Comparison of ENCODE assay signal across 1 cellular context in genomic region chr6:13980534-13980933, GRCh38.
A peak's percentile ranks its signal among the peaks of the same experiment; 100 is the strongest.
TF ChIP-seq lines count a peak whose summit lies in the region.

No MANE protein-coding gene starts in this region.

TF ChIP-seq in K562, 482 proteins besides CTCF, POLR2A, EP300 and RAD21 (continued from another document and continues in another):
- TF ChIP-seq JUND (IDR thresholded peaks at IDR 0.05; ENCODE audit: borderline replicate concordance, low read depth, low read length) = no peak
- TF ChIP-seq JUND (tag; IDR thresholded peaks at IDR 0.05; ENCODE audit: borderline replicate concordance, low read depth, low read length) = peak; percentile 52; the same call in 1 of the 3 replicates
- no peak for TF ChIP-seq TRIM24 (IDR thresholded peaks at IDR 0.05)
- no peak for TF ChIP-seq PHF20 (IDR thresholded peaks at IDR 0.05; ENCODE audit: partially characterized antibody)
- TF ChIP-seq ARHGAP35 (IDR thresholded peaks at IDR 0.05; ENCODE audit: partially characterized antibody) = no peak
- TF ChIP-seq NFIX (CRISPR knock-in tag; IDR thresholded peaks at IDR 0.05; ENCODE audit: low read depth) = no peak
- TF ChIP-seq NCOA4 (IDR thresholded peaks at IDR 0.05; ENCODE audit: partially characterized antibody) = no peak
- TF ChIP-seq ZNF436 (CRISPR knock-in tag; IDR thresholded peaks at IDR 0.05) = no peak
- peak; percentile 55; the same call in 1 of the 2 replicates for TF ChIP-seq ZEB2 (IDR thresholded peaks at IDR 0.05)
- TF ChIP-seq DMBX1 (CRISPR knock-in tag; IDR thresholded peaks at IDR 0.05; ENCODE audit: borderline replicate concordance) = 0 out of 2 replicates have a peak, but pooled peaks have one; percentile 11
- TF ChIP-seq ZNF717 (CRISPR knock-in tag; IDR thresholded peaks at IDR 0.05) = no peak
- no peak for TF ChIP-seq ETS1 (conservative IDR thresholded peaks at IDR 0.05; ENCODE audit: control insufficient read depth, low read depth, low read length)
- TF ChIP-seq HMG20A (CRISPR knock-in tag; conservative IDR thresholded peaks at IDR 0.05) = no peak
- TF ChIP-seq HBP1 (CRISPR knock-in tag; IDR thresholded peaks at IDR 0.05) = no peak
- no peak for TF ChIP-seq RBM39 (optimal IDR thresholded peaks at IDR 0.05; ENCODE audit: low read depth, low read length)
- TF ChIP-seq ZNF3 (CRISPR knock-in tag; IDR thresholded peaks at IDR 0.05) = no peak
- TF ChIP-seq RCOR1 (IDR thresholded peaks at IDR 0.05; ENCODE audit: borderline replicate concordance in 1 of 2, low read depth in 2 of 2, low read length in 2 of 2) = no peak
- TF ChIP-seq ZNF274 (IDR thresholded peaks at IDR 0.05; ENCODE audit: borderline replicate concordance, low read depth, low read length) = no peak
- TF ChIP-seq CREB3L1 (IDR thresholded peaks at IDR 0.05; ENCODE audit: borderline replicate concordance, low read depth) = no peak
- no peak for TF ChIP-seq KLF13 (tag; IDR thresholded peaks at IDR 0.05; ENCODE audit: borderline replicate concordance, low read depth)
- TF ChIP-seq CCNT2 (IDR thresholded peaks at IDR 0.05; ENCODE audit: borderline replicate concordance, extremely low read depth, insufficient read length, low read depth, low read length) = no peak
- TF ChIP-seq SRSF1 (IDR thresholded peaks at IDR 0.05; ENCODE audit: low read depth, low read length) = no peak
- no peak for TF ChIP-seq PCBP1 (IDR thresholded peaks at IDR 0.05; ENCODE audit: low read depth, low read length, poor library complexity, severe bottlenecking)
- TF ChIP-seq USF1 (CRISPR knock-in tag; IDR thresholded peaks at IDR 0.05) = no peak
- no peak for TF ChIP-seq ZNF175 (CRISPR knock-in tag; IDR thresholded peaks at IDR 0.05; ENCODE audit: low read depth)
- TF ChIP-seq GATAD2A (IDR thresholded peaks at IDR 0.05) = no peak
- no peak for TF ChIP-seq RBM14 (IDR thresholded peaks at IDR 0.05; ENCODE audit: borderline replicate concordance, insufficient read depth, low read depth, low read length)
- no peak for TF ChIP-seq STAT5B (CRISPR knock-in tag; IDR thresholded peaks at IDR 0.05)
- TF ChIP-seq KDM1A (IDR thresholded peaks at IDR 0.05) = 0 out of 4 replicates have a peak, but pooled peaks of 1 of the 2 experiments have one; percentile 5
- TF ChIP-seq SIRT6 (IDR thresholded peaks at IDR 0.05; ENCODE audit: low read depth, low read length) = no peak
- TF ChIP-seq ZNF584 (CRISPR knock-in tag; IDR thresholded peaks at IDR 0.05; ENCODE audit: low read depth) = no peak
- no peak for TF ChIP-seq BCL6 (CRISPR knock-in tag; IDR thresholded peaks at IDR 0.05)
- no peak for TF ChIP-seq ELF2 (CRISPR knock-in tag; IDR thresholded peaks at IDR 0.05)
- no peak for TF ChIP-seq DIDO1 (tag; IDR thresholded peaks at IDR 0.05; ENCODE audit: low read depth)
- no peak for TF ChIP-seq ESRRA (IDR thresholded peaks at IDR 0.05; ENCODE audit: borderline replicate concordance, low read depth)
- no peak for TF ChIP-seq RB1 (IDR thresholded peaks at IDR 0.05; ENCODE audit: low read depth)
- no peak for TF ChIP-seq ZNF449 (CRISPR knock-in tag; IDR thresholded peaks at IDR 0.05)
- no peak for TF ChIP-seq POLR2G (IDR thresholded peaks at IDR 0.05; ENCODE audit: low read depth, low read length)
- TF ChIP-seq ZNF217 (CRISPR knock-in tag; IDR thresholded peaks at IDR 0.05) = no peak
- TF ChIP-seq ZNF668 (CRISPR knock-in tag; IDR thresholded peaks at IDR 0.05) = no peak; the same call in 1 of the 2 replicates
- no peak for TF ChIP-seq ZNF354B (CRISPR knock-in tag; IDR thresholded peaks at IDR 0.05)
- 0 out of 2 replicates have a peak, but pooled peaks have one; percentile 11 for TF ChIP-seq ZBTB17 (CRISPR knock-in tag; IDR thresholded peaks at IDR 0.05)
- TF ChIP-seq ZNF134 (CRISPR knock-in tag; conservative IDR thresholded peaks at IDR 0.05) = no peak
- no peak for TF ChIP-seq ATF1 (CRISPR knock-in tag; IDR thresholded peaks at IDR 0.05)
- no peak for TF ChIP-seq ATF1 (tag; IDR thresholded peaks at IDR 0.05)
- no peak for TF ChIP-seq E4F1 (CRISPR knock-in tag; IDR thresholded peaks at IDR 0.05; ENCODE audit: borderline replicate concordance)
- TF ChIP-seq NEUROD1 (IDR thresholded peaks at IDR 0.05; ENCODE audit: borderline replicate concordance, low read depth, low read length, partially characterized antibody) = no peak
- TF ChIP-seq NONO (IDR thresholded peaks at IDR 0.05; ENCODE audit: low read depth in 2 of 2, low read length in 1 of 2) = no peak
- TF ChIP-seq ZNF644 (tag; IDR thresholded peaks at IDR 0.05; ENCODE audit: low read depth) = 0 out of 2 replicates have a peak, but pooled peaks have one; percentile 13
- no peak for TF ChIP-seq ZBED1 (IDR thresholded peaks at IDR 0.05)
- TF ChIP-seq E2F5 (CRISPR knock-in tag; IDR thresholded peaks at IDR 0.05) = no peak
- no peak for TF ChIP-seq ZNF316 (IDR thresholded peaks at IDR 0.05)
- no peak for TF ChIP-seq ZBTB40 (IDR thresholded peaks at IDR 0.05)
- no peak for TF ChIP-seq ZBTB40 (CRISPR knock-in tag; IDR thresholded peaks at IDR 0.05)
